8 cellular contexts compared by ENCODE assay signal in genomic region chr7:155298288-155298833, GRCh38. TPM values are rescaled to one million over a fixed set of nuclear protein-coding genes. Genes with fewer than 3 reads are reported as not detected.
A peak's percentile ranks its signal among the peaks of the same experiment; 100 is the strongest.
DNase-seq lines count a peak whose midpoint lies in the region; ATAC-seq and TF ChIP-seq lines count a peak whose summit lies in the region.

No MANE protein-coding gene starts in this region.

- peaks cover 0 to 4% (median 3%) of the 10 kb centered on the region in 3 donors for H3K36me3 Mint-ChIP-seq in immature natural killer cell

- DNase-seq in activated CD8-positive, alpha-beta memory T cell treated with anti-CD3 and anti-CD28 coated beads, Interleukin-2, amount 50 U/mL, for 4 hours: peak; percentile 23
- DNase-seq in activated CD8-positive, alpha-beta memory T cell treated with anti-CD3 and anti-CD28 coated beads, Interleukin-2, amount 50 U/mL, for 48 hours: no peak
- DNase-seq in HK-2 (ENCODE audit: unreplicated experiment) (peak; percentile 26), adrenal gland (peak in 3 of 7 donors; percentile 21 to 38 (median 25)), immature natural killer cell (no peak), suprapubic skin (ENCODE audit: low spot score in 2 of 2) (no peak), ecto neural progenitor cell (ENCODE audit: low spot score) (no peak)

- TF ChIP-seq POLR2A in adrenal gland (IDR thresholded peaks at IDR 0.05): no peak
- no peak for TF ChIP-seq POLR2A in suprapubic skin (IDR thresholded peaks at IDR 0.05)

- WGBS in adrenal gland, 4 donors: 0% methylated on average over 4 to 34 of the region's 34 CpGs
- 4% methylated on average over 8 of the region's 34 CpGs for WGBS in suprapubic skin

- peak overlapping the region; percentile 37 to 89 (median 62) for H3K4me3 ChIP-seq in adrenal gland
- peak overlapping the region; percentile 93 for H3K4me3 ChIP-seq in suprapubic skin

- H3K9me3 ChIP-seq in adrenal gland (replicated peaks in 1 of 3) (no peaks in the 10 kb centered on the region), suprapubic skin (no peaks in the 10 kb centered on the region)

- peaks cover 16 to 25% (median 21%) of the 10 kb centered on the region in 3 donors for H3K27me3 Mint-ChIP-seq in immature natural killer cell (ENCODE audit: low read depth in 3 of 3)

- intact Hi-C loops in adrenal gland (cut with DNase I): no loop called here

- peak overlapping the region; percentile 87 to 98 (median 92) for H3K27ac ChIP-seq in adrenal gland
- peak overlapping the region; percentile 96 for H3K27ac ChIP-seq in suprapubic skin

- H3K9me3 Mint-ChIP-seq in immature natural killer cell: no peaks in the 10 kb centered on the region

- peaks cover 22 to 34% of the 10 kb centered on the region in 2 donors for H3K4me1 ChIP-seq in adrenal gland (replicated peaks in 1 of 2)
- H3K4me1 ChIP-seq in suprapubic skin: peaks cover 48% of the 10 kb centered on the region

- H3K27me3 ChIP-seq in adrenal gland: no peaks in the 10 kb centered on the region
- no peaks in the 10 kb centered on the region for H3K27me3 ChIP-seq in suprapubic skin

- H3K36me3 ChIP-seq in adrenal gland (replicated peaks in 1 of 2) (peaks cover 0 to 5% of the 10 kb centered on the region in 2 donors), suprapubic skin (peaks cover 5% of the 10 kb centered on the region)

- no peak for TF ChIP-seq EP300 in suprapubic skin (IDR thresholded peaks at IDR 0.05)

- ATAC-seq in HG03095 (IDR thresholded peaks at IDR 0.05; ENCODE audit: unreplicated experiment): no peak

- H3K27ac Mint-ChIP-seq in immature natural killer cell: peak overlapping the region; percentile 96 to 99 (median 98)

- TF ChIP-seq CTCF in adrenal gland (IDR thresholded peaks at IDR 0.05) (no peak), suprapubic skin (IDR thresholded peaks at IDR 0.05) (no peak)

- peak overlapping the region; percentile 89 to 97 (median 93) for H3K4me3 Mint-ChIP-seq in immature natural killer cell

- peaks cover 49 to 55% of the 10 kb centered on the region in 2 donors for H3K4me1 Mint-ChIP-seq in immature natural killer cell

RNA-seq across cellular contexts. Expression of gene INSIG1, which starts 0.7 kb away (rescaled TPM):
- 100 to 1,000 TPM in 1 of 8 donors, 10 to 100 TPM in 7; 23.8 to 234 (median 56.1) TPM for total RNA-seq in adrenal gland
- 100 to 1,000 TPM in 1 of 3 donors, 10 to 100 TPM in 1, 1 to 10 TPM in 1; 9.9 to 203 (median 28.8) TPM for polyA plus RNA-seq in adrenal gland
- 10 to 100 TPM; 63.9 to 90.8 (median 66.6) TPM for polyA plus RNA-seq in immature natural killer cell
- 100 to 1,000 TPM in 2 of 4 donors, 10 to 100 TPM in 2; 32.0 to 130 (median 95.3) TPM for total RNA-seq in suprapubic skin

Comparison
In these comparisons a context has a peak if more than half of its experiments do, and no peak if none do; other contexts are left out.
1. DNase-seq: peak in activated CD8-positive, alpha-beta memory T cell treated with anti-CD3 and anti-CD28 coated beads, Interleukin-2, amount 50 U/mL, for 4 hours (single experiment) and HK-2 (single experiment); none in activated CD8-positive, alpha-beta memory T cell treated with anti-CD3 and anti-CD28 coated beads, Interleukin-2, amount 50 U/mL, for 48 hours (single experiment), immature natural killer cell (0 of 3), suprapubic skin (0 of 2) and ecto neural progenitor cell (single experiment).